ENCODE assay signal across 8 cellular contexts in genomic region chr4:184868623-184869022, GRCh38.
"Had no signal": no experiment of that assay in that cellular context is flagged by ENCODE, and none has a peak within 500 bp of the region (broad histone marks: within the 10 kb centered on the region; RNA-seq: fewer than 3 reads in every experiment).

No MANE protein-coding gene starts in this region.

- FAIRE-seq: G401.6, GM12878, GM12891, GM12892, GM18507, GM19239 had no signal

- H3K4me3 ChIP-seq: GM12878 had no signal

- DNase-seq: GDM1, GF-D8 had no signal

- ATAC-seq: GM12878 had no signal
